In genomic region chr17:48910370-48910769, GRCh38 we compare ENCODE assay signal across 9 cellular contexts. TPM values are rescaled to one million over a fixed set of nuclear protein-coding genes. Genes with fewer than 3 reads are reported as not detected.
DNase-seq lines count a peak whose midpoint lies in the region; ATAC-seq and TF ChIP-seq lines count a peak whose summit lies in the region.
"Had no signal": no experiment of that assay in that cellular context is flagged by ENCODE, and none has a peak within 500 bp of the region (broad histone marks: within the 10 kb centered on the region; RNA-seq: fewer than 3 reads in every experiment).

No MANE protein-coding gene starts in this region.

- TF ChIP-seq CTCF in activated CD8-positive, alpha-beta T cell treated with anti-CD3 and anti-CD28 coated beads for 36 hours (IDR thresholded peaks at IDR 0.05): no peak
- no peak for TF ChIP-seq CTCF in fibroblast of villous mesenchyme (IDR thresholded peaks at IDR 0.05; ENCODE audit: insufficient read depth, low read depth, low read length)

- peaks cover 51% of the 10 kb centered on the region for H3K36me3 Mint-ChIP-seq in activated CD4-positive, alpha-beta T cell treated with anti-CD3 and anti-CD28 coated beads, Interleukin-2, amount 10 ng/mL, durations not matched to agents 7 days and 5 days (ENCODE audit: low read depth)
- peaks cover 59% of the 10 kb centered on the region for H3K36me3 Mint-ChIP-seq in activated CD8-positive, alpha-beta T cell treated with anti-CD3 and anti-CD28 coated beads for 36 hours (ENCODE audit: low read depth)
- peaks cover 46 to 54% of the 10 kb centered on the region in 2 donors for H3K36me3 Mint-ChIP-seq in stimulated activated naive B cell treated with anti-CD40 and anti-IgM and Interleukin-4, amounts not matched to agents 10 μg/mL and 1 μg/mL and 100 μg/mL, for 72 hours

- H3K27me3 Mint-ChIP-seq in activated CD4-positive, alpha-beta T cell treated with anti-CD3 and anti-CD28 coated beads, Interleukin-2, amount 10 ng/mL, durations not matched to agents 7 days and 5 days: no peaks in the 10 kb centered on the region
- H3K27me3 Mint-ChIP-seq in activated CD8-positive, alpha-beta T cell treated with anti-CD3 and anti-CD28 coated beads for 36 hours: no peaks in the 10 kb centered on the region
- H3K27me3 Mint-ChIP-seq in stimulated activated naive B cell treated with anti-CD40 and anti-IgM and Interleukin-4, amounts not matched to agents 10 μg/mL and 1 μg/mL and 100 μg/mL, for 72 hours: no peaks in the 10 kb centered on the region

- peak overlapping the region; percentile 97 for H3K4me3 Mint-ChIP-seq in activated CD4-positive, alpha-beta T cell treated with anti-CD3 and anti-CD28 coated beads, Interleukin-2, amount 10 ng/mL, durations not matched to agents 7 days and 5 days
- peak overlapping the region; percentile 92 for H3K4me3 Mint-ChIP-seq in activated CD8-positive, alpha-beta T cell treated with anti-CD3 and anti-CD28 coated beads for 36 hours
- peak overlapping the region; percentile 91 to 100 for H3K4me3 Mint-ChIP-seq in stimulated activated naive B cell treated with anti-CD40 and anti-IgM and Interleukin-4, amounts not matched to agents 10 μg/mL and 1 μg/mL and 100 μg/mL, for 72 hours

- H3K4me3 ChIP-seq in fibroblast of villous mesenchyme (ENCODE audit: low read depth, low read length): peak overlapping the region; percentile 79

- no peak for ATAC-seq in activated CD8-positive, alpha-beta T cell treated with anti-CD3 and anti-CD28 coated beads for 36 hours
- no peak for ATAC-seq in stimulated activated naive B cell treated with anti-CD40 and anti-IgM and Interleukin-4, amounts not matched to agents 10 μg/mL and 1 μg/mL and 100 μg/mL, for 72 hours (replicated peaks)
- ATAC-seq in GM19455 (IDR thresholded peaks at IDR 0.05; ENCODE audit: unreplicated experiment) (no peak), HG03432 (IDR thresholded peaks at IDR 0.05; ENCODE audit: unreplicated experiment) (no peak)

- H3K9me3 Mint-ChIP-seq in activated CD4-positive, alpha-beta T cell treated with anti-CD3 and anti-CD28 coated beads, Interleukin-2, amount 10 ng/mL, durations not matched to agents 7 days and 5 days: no peaks in the 10 kb centered on the region
- H3K9me3 Mint-ChIP-seq in activated CD8-positive, alpha-beta T cell treated with anti-CD3 and anti-CD28 coated beads for 36 hours: no peaks in the 10 kb centered on the region
- H3K9me3 Mint-ChIP-seq in stimulated activated naive B cell treated with anti-CD40 and anti-IgM and Interleukin-4, amounts not matched to agents 10 μg/mL and 1 μg/mL and 100 μg/mL, for 72 hours: peaks cover 3 to 8% of the 10 kb centered on the region in 2 donors

- H3K4me1 Mint-ChIP-seq in activated CD4-positive, alpha-beta T cell treated with anti-CD3 and anti-CD28 coated beads, Interleukin-2, amount 10 ng/mL, durations not matched to agents 7 days and 5 days: peaks cover 70% of the 10 kb centered on the region
- H3K4me1 Mint-ChIP-seq in activated CD8-positive, alpha-beta T cell treated with anti-CD3 and anti-CD28 coated beads for 36 hours (ENCODE audit: low read depth): peaks cover 59% of the 10 kb centered on the region
- H3K4me1 Mint-ChIP-seq in stimulated activated naive B cell treated with anti-CD40 and anti-IgM and Interleukin-4, amounts not matched to agents 10 μg/mL and 1 μg/mL and 100 μg/mL, for 72 hours: peaks cover 47 to 65% of the 10 kb centered on the region in 2 donors

- intact Hi-C loops in activated CD8-positive, alpha-beta T cell treated with anti-CD3 and anti-CD28 coated beads for 36 hours (cut with micrococcal nuclease): no loop called here

- CTCF ChIA-PET in activated CD4-positive, alpha-beta T cell treated with anti-CD3 and anti-CD28 coated beads, Interleukin-2, amount 10 ng/mL, durations not matched to agents 7 days and 5 days (lab: Charles Lee): no interaction called here
- CTCF ChIA-PET in activated CD8-positive, alpha-beta T cell treated with anti-CD3 and anti-CD28 coated beads for 36 hours (lab: Charles Lee): no interaction called here

- no peak for DNase-seq in activated CD4-positive, alpha-beta T cell treated with anti-CD3 and anti-CD28 coated beads, Interleukin-2, amount 10 ng/mL, durations not matched to agents 7 days and 5 days
- no peak for DNase-seq in activated CD4-positive, alpha-beta T cell treated with anti-CD3 and anti-CD28 coated beads, Interleukin-2, amount 50 U/mL, for 1 hour
- no peak for DNase-seq in activated CD8-positive, alpha-beta T cell treated with anti-CD3 and anti-CD28 coated beads for 36 hours
- DNase-seq in fibroblast of villous mesenchyme (ENCODE audit: low read depth) (no peak), NCI-H82 treated with DMSO at 0.1 percent for 48 hours (lab: John Stamatoyannopoulos, UW; ENCODE audit: unreplicated experiment) (no peak)
- DNase-seq in stimulated activated naive B cell treated with anti-CD40 and anti-IgM and Interleukin-4, amounts not matched to agents 10 μg/mL and 1 μg/mL and 100 μg/mL, for 72 hours: no peak
- DNase-seq: effector CD4-positive, alpha-beta T cell had no signal

- H3K27ac Mint-ChIP-seq in activated CD4-positive, alpha-beta T cell treated with anti-CD3 and anti-CD28 coated beads, Interleukin-2, amount 10 ng/mL, durations not matched to agents 7 days and 5 days: peak overlapping the region; percentile 92
- H3K27ac Mint-ChIP-seq in activated CD8-positive, alpha-beta T cell treated with anti-CD3 and anti-CD28 coated beads for 36 hours: peak overlapping the region; percentile 95
- peak overlapping the region; percentile 94 for H3K27ac Mint-ChIP-seq in stimulated activated naive B cell treated with anti-CD40 and anti-IgM and Interleukin-4, amounts not matched to agents 10 μg/mL and 1 μg/mL and 100 μg/mL, for 72 hours

- POLR2A ChIA-PET in activated CD4-positive, alpha-beta T cell treated with anti-CD3 and anti-CD28 coated beads, Interleukin-2, amount 10 ng/mL, durations not matched to agents 7 days and 5 days (lab: Charles Lee): no interaction called here
- POLR2A ChIA-PET in activated CD8-positive, alpha-beta T cell treated with anti-CD3 and anti-CD28 coated beads for 36 hours (lab: Charles Lee): interaction anchor here (1.0 to 1.4 kb wide), 3 partner anchors 17 to 73 kb away, joined by 3 read pairs; no protein-coding TSS in a partner anchor

RNA-seq across cellular contexts. Expression of gene UBE2Z, which starts 2.2 kb away (rescaled TPM):
- total RNA-seq in activated CD4-positive, alpha-beta T cell treated with anti-CD3 and anti-CD28 coated beads, Interleukin-2, amount 10 ng/mL, durations not matched to agents 7 days and 5 days: 10 to 100 TPM; 74.5 to 76.5 TPM
- 10 to 100 TPM; 71.1 to 74.3 TPM for total RNA-seq in activated CD8-positive, alpha-beta T cell treated with anti-CD3 and anti-CD28 coated beads for 36 hours
- total RNA-seq in fibroblast of villous mesenchyme: 104 and 120 TPM in 2 replicates

RNA-seq across cellular contexts. Expression of gene ATP5MC1, which starts 17.8 kb away (rescaled TPM):
- 10 to 100 TPM; 64.1 to 85.5 TPM for total RNA-seq in activated CD4-positive, alpha-beta T cell treated with anti-CD3 and anti-CD28 coated beads, Interleukin-2, amount 10 ng/mL, durations not matched to agents 7 days and 5 days
- total RNA-seq in activated CD8-positive, alpha-beta T cell treated with anti-CD3 and anti-CD28 coated beads for 36 hours: 100 to 1,000 TPM; 125 to 131 TPM
- 28.7 and 62.2 TPM in 2 replicates for total RNA-seq in fibroblast of villous mesenchyme

RNA-seq across cellular contexts. Expression of gene SNF8, which starts 34.3 kb away (rescaled TPM):
- total RNA-seq in activated CD4-positive, alpha-beta T cell treated with anti-CD3 and anti-CD28 coated beads, Interleukin-2, amount 10 ng/mL, durations not matched to agents 7 days and 5 days: 100 to 1,000 TPM in 1 of 2 experiments, 10 to 100 TPM in 1; 73.0 to 101 TPM
- total RNA-seq in activated CD8-positive, alpha-beta T cell treated with anti-CD3 and anti-CD28 coated beads for 36 hours: 10 to 100 TPM; 87.5 to 99.7 TPM
- total RNA-seq in fibroblast of villous mesenchyme: 61.3 and 87.0 TPM in 2 replicates

RNA-seq across cellular contexts. Expression of gene GIP, which starts 58.0 kb away (rescaled TPM):
- total RNA-seq in activated CD4-positive, alpha-beta T cell treated with anti-CD3 and anti-CD28 coated beads, Interleukin-2, amount 10 ng/mL, durations not matched to agents 7 days and 5 days: not detected
- total RNA-seq in activated CD8-positive, alpha-beta T cell treated with anti-CD3 and anti-CD28 coated beads for 36 hours: not detected
- not detected in 2 replicates for total RNA-seq in fibroblast of villous mesenchyme
